In genomic region chr6:166412911-166413384, GRCh38 we compare ENCODE assay signal across 16 cellular contexts.
"Had no signal": no experiment of that assay in that cellular context is flagged by ENCODE, and none has a peak within 500 bp of the region (broad histone marks: within the 10 kb centered on the region; RNA-seq: fewer than 3 reads in every experiment).

No MANE protein-coding gene starts in this region.

- DNase-seq: activated CD4-positive, alpha-beta T cell treated with anti-CD3 and anti-CD28 coated beads, Interleukin-2, amount 50 U/mL, for 4 hours; activated T-cell treated with anti-CD3 and anti-CD28 coated beads for 4 hours; amniotic stem cell; dermis blood vessel endothelial cell; effector memory CD4-positive, alpha-beta T cell; esophagus squamous epithelium; left cardiac atrium; mesenchymal stem cell; natural killer cell; pancreas; stimulated activated naive B cell treated with anti-CD40 and anti-IgM and Interleukin-4, amounts not matched to agents 10 μg/mL and 1 μg/mL and 100 μg/mL, for 72 hours; thyroid gland had no signal

- H3K27ac Mint-ChIP-seq: activated naive CD4-positive, alpha-beta T cell treated with anti-CD3 and anti-CD28 coated beads, Interleukin-2, amount 50 U/mL, for 72 hours; activated T-helper 17 cell treated with anti-CD3 and anti-CD28 coated beads, Interleukin-2, amount 50 U/mL, for 72 hours; stimulated activated naive B cell treated with anti-CD40 and anti-IgM and Interleukin-4, amounts not matched to agents 10 μg/mL and 1 μg/mL and 100 μg/mL, for 72 hours had no signal

- H3K27me3 Mint-ChIP-seq: activated T-helper 17 cell treated with anti-CD3 and anti-CD28 coated beads, Interleukin-2, amount 50 U/mL, for 72 hours had no signal

- H3K4me1 ChIP-seq: esophagus squamous epithelium, pancreas, thyroid gland had no signal

- H3K4me3 ChIP-seq: esophagus squamous epithelium, pancreas, thyroid gland had no signal

- H3K27me3 ChIP-seq: esophagus squamous epithelium, neutrophil, pancreas, thyroid gland had no signal

- H3K27ac ChIP-seq: esophagus squamous epithelium, neutrophil, pancreas, thyroid gland had no signal

- FAIRE-seq: islet of Langerhans, pancreas had no signal

- H3K4me3 Mint-ChIP-seq: natural killer cell; stimulated activated naive B cell treated with anti-CD40 and anti-IgM and Interleukin-4, amounts not matched to agents 10 μg/mL and 1 μg/mL and 100 μg/mL, for 72 hours had no signal

- ATAC-seq: activated naive CD4-positive, alpha-beta T cell treated with anti-CD3 and anti-CD28 coated beads, Interleukin-2, amount 50 U/mL, for 72 hours; activated T-helper 17 cell treated with anti-CD3 and anti-CD28 coated beads, Interleukin-2, amount 50 U/mL, for 72 hours; left cardiac atrium; natural killer cell; pancreas; stimulated activated naive B cell treated with anti-CD40 and anti-IgM and Interleukin-4, amounts not matched to agents 10 μg/mL and 1 μg/mL and 100 μg/mL, for 72 hours had no signal

- H3K36me3 Mint-ChIP-seq: natural killer cell had no signal

- H3K9me3 ChIP-seq: esophagus squamous epithelium, neutrophil, pancreas, thyroid gland had no signal
